21 cellular contexts compared by ENCODE assay signal in genomic region chr14:100634026-100634425, GRCh38. TPM values are rescaled to one million over a fixed set of nuclear protein-coding genes. Genes with fewer than 3 reads are reported as not detected.
DNase-seq lines count a peak whose midpoint lies in the region; ATAC-seq and TF ChIP-seq lines count a peak whose summit lies in the region.
"Had no signal": no experiment of that assay in that cellular context is flagged by ENCODE, and none has a peak within 500 bp of the region (broad histone marks: within the 10 kb centered on the region; RNA-seq: fewer than 3 reads in every experiment).

No MANE protein-coding gene starts in this region.

- no peaks in the 10 kb centered on the region for H3K27me3 ChIP-seq in RWPE2 (ENCODE audit: insufficient read depth, poor library complexity, severe bottlenecking)
- peaks cover 0 to 29% (median 0%) of the 10 kb centered on the region in 7 donors for H3K27me3 ChIP-seq in spleen (replicated peaks in 1 of 7)
- H3K27me3 ChIP-seq: BLaER1 treated with 17β-estradiol and CSF1 and Interleukin-3, amounts not matched to agents 10 nM and 100 nM had no signal

- H3K4me1 ChIP-seq in RWPE2 (ENCODE audit: insufficient read depth, poor library complexity, severe bottlenecking), result no peaks in the 10 kb centered on the region
- H3K4me1 ChIP-seq in spleen, result peaks cover 0 to 4% (median 0%) of the 10 kb centered on the region in 6 donors

- DNase-seq in DMS53 (lab: John Stamatoyannopoulos, UW), result peak; percentile 8
- DNase-seq in DMS53 treated with DMSO at 0.1 percent for 48 hours (lab: John Stamatoyannopoulos, UW; ENCODE audit: unreplicated experiment), result no peak
- peak; percentile 57 for DNase-seq in NCI-H345 (lab: John Stamatoyannopoulos, UW)
- no peak for DNase-seq in RWPE2 (ENCODE audit: low spot score)
- peak; percentile 58 for DNase-seq in spleen
- DNase-seq in NCI-H524 (lab: John Stamatoyannopoulos, UW), result no peak
- DNase-seq in NCI-H446 (lab: John Stamatoyannopoulos, UW), result no peak
- DNase-seq: CD4-positive, alpha-beta memory T cell; DMS153; GF-D8; NCI-H1436; NCI-H187 treated with DMSO at 0.1 percent for 48 hours; NCI-H2107; NCI-H446 treated with DMSO at 0.1 percent for 48 hours; PC-3; SHP77; T-helper 17 cell had no signal

- ATAC-seq in RWPE2 (ENCODE audit: low read depth) (peak; percentile 51; the same call in 2 of the 3 replicates), HG02763 (IDR thresholded peaks at IDR 0.05; ENCODE audit: unreplicated experiment) (no peak)
- ATAC-seq: PC-3, T-helper 17 cell had no signal

- H3K4me3 ChIP-seq in RWPE2 (ENCODE audit: severe bottlenecking) (no peak overlapping the region), spleen (no peak overlapping the region)
- H3K4me3 ChIP-seq: BLaER1 treated with 17β-estradiol and CSF1 and Interleukin-3, amounts not matched to agents 10 nM and 100 nM had no signal

- H3K9me3 ChIP-seq in RWPE2 (ENCODE audit: severe bottlenecking), result no peaks in the 10 kb centered on the region
- no peaks in the 10 kb centered on the region for H3K9me3 ChIP-seq in spleen
- H3K9me3 ChIP-seq: BLaER1 treated with 17β-estradiol and CSF1 and Interleukin-3, amounts not matched to agents 10 nM and 100 nM had no signal

- 89 to 97% (median 90%) methylated on average over 9 to 11 of the region's 11 CpGs for WGBS in spleen, 5 donors

- H3K36me3 ChIP-seq in RWPE2 (ENCODE audit: low read depth) (no peaks in the 10 kb centered on the region), spleen (no peaks in the 10 kb centered on the region)
- H3K36me3 ChIP-seq: BLaER1 treated with 17β-estradiol and CSF1 and Interleukin-3, amounts not matched to agents 10 nM and 100 nM had no signal

- H3K27ac ChIP-seq in RWPE2 (ENCODE audit: poor library complexity, severe bottlenecking) (no peak overlapping the region), spleen (no peak overlapping the region)
- H3K27ac ChIP-seq: 22Rv1; BLaER1 treated with 17β-estradiol and CSF1 and Interleukin-3, amounts not matched to agents 10 nM and 100 nM had no signal

- no peak for TF ChIP-seq POLR2A in spleen (IDR thresholded peaks at IDR 0.05)

- no peak for TF ChIP-seq CTCF in RWPE2 (IDR thresholded peaks at IDR 0.05; ENCODE audit: poor library complexity, severe bottlenecking)
- TF ChIP-seq CTCF in spleen (IDR thresholded peaks at IDR 0.05 in 8 of 11, conservative IDR thresholded peaks at IDR 0.05 in 3 of 11), result no peak

- intact Hi-C loops in spleen (cut with DNase I; ENCODE audit: low total_unique reads), result no loop called here

RNA-seq across cellular contexts. Expression of gene BEGAIN, which starts 46.8 kb away (rescaled TPM):
- total RNA-seq in spleen, result 10 to 100 TPM in 1 of 7 donors, 1 to 10 TPM in 6; 3.8 to 10.0 (median 5.9) TPM
- polyA plus RNA-seq in spleen, result 1 to 10 TPM; 1.8 to 6.9 (median 4.1) TPM
- total RNA-seq: RPMI7951 had no signal

Comparison
In these comparisons a context has a peak if more than half of its experiments do, and no peak if none do; other contexts are left out.
1. DNase-seq: peak in DMS53 (single experiment), NCI-H345 (single experiment) and spleen (single experiment); none in DMS53 treated with DMSO at 0.1 percent for 48 hours (single experiment), RWPE2 (single experiment), NCI-H524 (0 of 2) and NCI-H446 (0 of 2).